Comparison of ENCODE assay signal across 24 cellular contexts in genomic region chr9:116448463-116448862, GRCh38.
DNase-seq lines count a peak whose midpoint lies in the region; ATAC-seq, FAIRE-seq and TF ChIP-seq lines count a peak whose summit lies in the region.
"Had no signal": no experiment of that assay in that cellular context is flagged by ENCODE, and none has a peak within 500 bp of the region (broad histone marks: within the 10 kb centered on the region; RNA-seq: fewer than 3 reads in every experiment).

No MANE protein-coding gene starts in this region.

- no peak for TF ChIP-seq EP300 in HepG2 (IDR thresholded peaks at IDR 0.05; ENCODE audit: low read depth in 2 of 2, low read length in 2 of 2)
- no peak for TF ChIP-seq EP300 in HepG2 (CRISPR knock-in tag; IDR thresholded peaks at IDR 0.05; ENCODE audit: borderline replicate concordance)
- no peak for TF ChIP-seq EP300 in K562 (IDR thresholded peaks at IDR 0.05; ENCODE audit: low read length)

- POLR2A ChIA-PET in HepG2 (lab: Yijun Ruan, JAX): no interaction called here
- POLR2A ChIA-PET in K562 (lab: Yijun Ruan, JAX): interaction anchor here (0.6 kb wide), 1 partner anchor 18 kb away, joined by 4 read pairs; no protein-coding TSS in a partner anchor

- H3K36me3 ChIP-seq in HepG2 (replicated peaks in 1 of 2; ENCODE audit: control insufficient read depth in 1 of 2, insufficient read depth in 2 of 2, low read length in 2 of 2): no peaks in the 10 kb centered on the region
- no peaks in the 10 kb centered on the region for H3K36me3 ChIP-seq in right lobe of liver
- H3K36me3 ChIP-seq in K562 (ENCODE audit: control insufficient read depth, insufficient read depth, low read length): no peaks in the 10 kb centered on the region
- H3K36me3 ChIP-seq in mesodermal cell (ENCODE audit: control insufficient read depth, insufficient read depth, low read length): no peaks in the 10 kb centered on the region

- H3K9me3 ChIP-seq in HepG2 (ENCODE audit: low read length): no peaks in the 10 kb centered on the region
- no peaks in the 10 kb centered on the region for H3K9me3 ChIP-seq in right lobe of liver
- H3K9me3 ChIP-seq in K562 (replicated peaks; ENCODE audit: control insufficient read depth, insufficient read depth, low read depth, low read length): no peaks in the 10 kb centered on the region
- H3K9me3 ChIP-seq in mesodermal cell (ENCODE audit: control insufficient read depth, low read length): no peaks in the 10 kb centered on the region
- H3K9me3 ChIP-seq: A549 had no signal

- H3K27me3 ChIP-seq in HepG2 (ENCODE audit: control insufficient read depth in 1 of 2, insufficient read depth in 2 of 2, low read length in 2 of 2) (no peaks in the 10 kb centered on the region), right lobe of liver (no peaks in the 10 kb centered on the region), K562 (ENCODE audit: control insufficient read depth in 2 of 2, insufficient read depth in 2 of 2, low read length in 2 of 2) (no peaks in the 10 kb centered on the region)

- no peak for TF ChIP-seq CTCF in HepG2 (CRISPR knock-in tag; IDR thresholded peaks at IDR 0.05)
- TF ChIP-seq CTCF in right lobe of liver (IDR thresholded peaks at IDR 0.05): no peak
- no peak for TF ChIP-seq CTCF in K562 (IDR thresholded peaks at IDR 0.05 in 2 of 3, conservative IDR thresholded peaks at IDR 0.05 in 1 of 3; ENCODE audit: insufficient read depth in 2 of 3, low read depth in 1 of 3, low read length in 3 of 3)

- no peak overlapping the region for H3K4me3 ChIP-seq in HepG2 (replicated peaks in 1 of 3; ENCODE audit: insufficient read depth in 1 of 3, low read depth in 2 of 3, low read length in 3 of 3)
- no peak overlapping the region for H3K4me3 ChIP-seq in right lobe of liver
- no peak overlapping the region for H3K4me3 ChIP-seq in K562
- H3K4me3 ChIP-seq in mesodermal cell (ENCODE audit: extremely low read depth, insufficient read depth, low read length, poor library complexity, severe bottlenecking): no peak overlapping the region
- H3K4me3 ChIP-seq: A549, GM12878 had no signal

- H3K9ac ChIP-seq in HepG2 (ENCODE audit: insufficient read depth, low read depth, low read length) (no peak overlapping the region), K562 (ENCODE audit: insufficient read depth in 1 of 2, low read depth in 2 of 2, low read length in 2 of 2) (no peak overlapping the region)

- no peak for ATAC-seq in HepG2
- ATAC-seq in right lobe of liver: no peak
- ATAC-seq in K562: no peak
- ATAC-seq in GM21529 (IDR thresholded peaks at IDR 0.05; ENCODE audit: unreplicated experiment): no peak
- ATAC-seq: A549; CD8-positive, alpha-beta T cell; GM12878 had no signal

- H2AFZ ChIP-seq in HepG2 (ENCODE audit: low read length) (no peak overlapping the region), K562 (ENCODE audit: low read depth, low read length) (no peak overlapping the region)

- H4K20me1 ChIP-seq in HepG2 (ENCODE audit: insufficient read depth, low read length) (no peaks in the 10 kb centered on the region), K562 (replicated peaks; ENCODE audit: control insufficient read depth, insufficient read depth, low read length) (no peaks in the 10 kb centered on the region)

- H3K79me2 ChIP-seq in HepG2 (ENCODE audit: insufficient read depth, low read length) (no peaks in the 10 kb centered on the region), K562 (ENCODE audit: control insufficient read depth, insufficient read depth, low read length) (no peaks in the 10 kb centered on the region)

- TF ChIP-seq POLR2A in HepG2 (IDR thresholded peaks at IDR 0.05; ENCODE audit: insufficient read depth in 1 of 2, low read depth in 2 of 2, low read length in 2 of 2) (no peak), right lobe of liver (IDR thresholded peaks at IDR 0.05) (no peak), K562 (conservative IDR thresholded peaks at IDR 0.05) (no peak)

- intact Hi-C loops in HepG2 (cut with micrococcal nuclease; ENCODE audit: unreplicated experiment) (no loop called here), right lobe of liver (cut with DNase I) (no loop called here), K562 (cut with micrococcal nuclease) (no loop called here)

- in situ Hi-C loops in HepG2 (cut with HindIII; ENCODE audit: extremely low pct_ligation_motif_present, low pct_unique_long_range_greater_than_20kb): no loop called here
- in situ Hi-C loops in K562 (cut with MboI): no loop called here

- H3K4me1 ChIP-seq in HepG2 (ENCODE audit: insufficient read depth, low read length) (peaks cover 13% of the 10 kb centered on the region), right lobe of liver (peaks cover 0 to 10% (median 0%) of the 10 kb centered on the region in 4 donors), K562 (replicated peaks in 1 of 2; ENCODE audit: control insufficient read depth in 2 of 2, insufficient read depth in 2 of 2, low read length in 2 of 2) (peaks cover 11 to 41% of the 10 kb centered on the region in 2 experiments), mesodermal cell (ENCODE audit: control insufficient read depth, insufficient read depth, low read length, poor library complexity, severe bottlenecking) (peaks cover 18% of the 10 kb centered on the region)

- 97% methylated on average over 3 of the region's 3 CpGs for WGBS in HepG2 (ENCODE audit: low lambda C conversion rate)
- WGBS in right lobe of liver (ENCODE audit: insufficient coverage, low coverage, low lambda C conversion rate, missing lambda C conversion rate): 75% methylated on average over 3 of the region's 3 CpGs
- WGBS in K562 (ENCODE audit: insufficient coverage, low coverage, missing lambda C conversion rate): 68% methylated on average over 3 of the region's 3 CpGs
- 88 to 95% methylated on average over 3 of the region's 3 CpGs for WGBS in mesodermal cell (ENCODE audit: insufficient coverage in 2 of 2), 2 experiments

- TF ChIP-seq RAD21 in HepG2 (CRISPR knock-in tag; IDR thresholded peaks at IDR 0.05): no peak
- TF ChIP-seq RAD21 in K562 (CRISPR knock-in tag; conservative IDR thresholded peaks at IDR 0.05 in 1 of 2, IDR thresholded peaks at IDR 0.05 in 1 of 2): no peak

- no peak for DNase-seq in HepG2 (ENCODE audit: low spot score)
- DNase-seq in right lobe of liver: no peak
- DNase-seq in K562 (ENCODE audit: extremely low read depth in 1 of 4, low spot score in 3 of 4): no peak
- DNase-seq in DMS114 treated with DMSO at 0.1 percent for 48 hours (lab: John Stamatoyannopoulos, UW; ENCODE audit: unreplicated experiment): no peak
- no peak for DNase-seq in NCI-H69 (lab: John Stamatoyannopoulos, UW)
- DNase-seq: AML-193; Caco-2; Calu3; CD4-positive, alpha-beta T cell; CD8-positive, alpha-beta T cell; DMS153; DMS53; DMS79; DND-41; EL had no signal

- FAIRE-seq in HepG2 (lab: Jason Lieb, UNC) (no peak), K562 (lab: Jason Lieb, UNC) (no peak)
- FAIRE-seq: A549, D721Med, GM12878, GM12892, GM18507 had no signal

- no TSS peak for BruUV-seq in HepG2 (replicated peaks; lab: Mats Ljungman, UMichigan)
- no TSS peak for BruUV-seq in K562 (replicated peaks; lab: Mats Ljungman, UMichigan)

- H3K9me1 ChIP-seq in K562 (ENCODE audit: control insufficient read depth, insufficient read depth, low read length): no peaks in the 10 kb centered on the region

- H3K4me2 ChIP-seq in HepG2 (ENCODE audit: low read depth, low read length) (no peak overlapping the region), K562 (ENCODE audit: insufficient read depth, low read length) (no peak overlapping the region)
- H3K4me2 ChIP-seq: A549 had no signal

- CTCF ChIA-PET in HepG2 (lab: Yijun Ruan, JAX; ENCODE audit: low intra/inter-chr PET ratio, low total read pairs): no interaction called here
- CTCF ChIA-PET in K562 (lab: Yijun Ruan, JAX; ENCODE audit: low intra/inter-chr PET ratio): no interaction called here

- H3K27ac ChIP-seq in HepG2 (ENCODE audit: extremely low read length, insufficient read depth, low read length) (no peak overlapping the region), right lobe of liver (no peak overlapping the region), K562 (ENCODE audit: extremely low read depth, low read depth, low read length) (no peak overlapping the region), mesodermal cell (ENCODE audit: low read depth, low read length, severe bottlenecking) (peak overlapping the region; percentile 43)
- H3K27ac ChIP-seq: 22Rv1, C4-2B had no signal

TF ChIP-seq in HepG2, 621 proteins besides CTCF, POLR2A, EP300 and RAD21:
- TF ChIP-seq ZNF629 (CRISPR knock-in tag; conservative IDR thresholded peaks at IDR 0.05) (peak; percentile 46; the same call in 1 of the 2 replicates), TARDBP (CRISPR knock-in tag; IDR thresholded peaks at IDR 0.05) (no peak), RBM39 (IDR thresholded peaks at IDR 0.05; ENCODE audit: low read depth, low read length, poor library complexity, severe bottlenecking) (no peak), FOXK1 (CRISPR knock-in tag; IDR thresholded peaks at IDR 0.05; ENCODE audit: borderline replicate concordance, low read depth) (no peak)

TF ChIP-seq in K562, 482 proteins besides CTCF, POLR2A, EP300 and RAD21 (continues in another document):
- TF ChIP-seq ZBTB5 (IDR thresholded peaks at IDR 0.05) (no peak), RCOR1 (IDR thresholded peaks at IDR 0.05; ENCODE audit: borderline replicate concordance in 1 of 2, low read depth in 2 of 2, low read length in 2 of 2) (peak in 1 of 2 experiments; percentile 90; a peak in 2 of 4 replicates), SAP30 (IDR thresholded peaks at IDR 0.05; ENCODE audit: borderline replicate concordance, insufficient read depth, low read depth, low read length, poor library complexity, severe bottlenecking) (no peak), CBX1 (IDR thresholded peaks at IDR 0.05; ENCODE audit: low read depth) (0 out of 2 replicates have a peak, but pooled peaks have one; percentile 50), SMARCA5 (IDR thresholded peaks at IDR 0.05) (peak; percentile 79; the same call in 1 of the 2 replicates), BCOR (IDR thresholded peaks at IDR 0.05) (peak; percentile 96), CEBPB (tag; IDR thresholded peaks at IDR 0.05) (no peak), HDAC2 (IDR thresholded peaks at IDR 0.05) (peak; percentile 91; the same call in 1 of the 2 replicates)

Comparison
In these comparisons a context has a peak if more than half of its experiments do, and no peak if none do; other contexts are left out.
1. Of the 241 proteins assayed by ChIP-seq in both HepG2 and K562: peak only in HepG2: none; only in K562: ADNP, CBX1, HDAC2, KDM1A and PHF20; in both: none; in neither: 236.